ENCODE assay signal across 8 cellular contexts in the genomic region with DNA sequence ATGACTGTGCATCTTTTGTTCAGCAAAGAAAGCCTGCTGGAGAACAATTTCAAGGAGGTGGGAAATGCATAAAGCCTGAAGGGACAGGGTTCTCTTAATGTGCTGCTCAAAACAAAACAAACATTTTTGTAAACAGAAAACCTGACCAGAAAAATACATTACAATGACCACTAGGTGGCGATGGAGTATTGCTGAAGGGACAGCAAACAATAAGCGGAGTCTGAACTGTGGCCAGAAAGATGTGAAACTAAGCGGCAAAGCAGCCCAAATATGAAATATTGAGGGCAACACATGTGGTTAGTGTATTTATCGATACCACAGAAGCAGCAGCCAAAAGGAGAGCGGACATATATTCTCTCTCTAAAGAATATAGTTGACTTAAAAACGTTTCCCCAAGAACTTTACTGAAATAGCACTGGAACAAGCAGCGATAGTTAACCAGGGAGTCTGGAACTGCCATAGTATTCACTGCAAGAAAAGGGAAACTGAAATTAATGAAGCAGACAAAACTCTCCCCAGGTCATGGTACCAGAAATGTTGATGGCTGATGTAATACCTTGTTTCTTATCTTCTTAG.
A peak's percentile ranks its signal among the peaks of the same experiment; 100 is the strongest.
DNase-seq lines count a peak whose midpoint lies in the region; ATAC-seq and TF ChIP-seq lines count a peak whose summit lies in the region.
"Not testable (repeated sequence)": the region's sequence is repeated elsewhere in the genome, so short reads cannot be mapped to it uniquely, and the experiment has no call there.

No MANE protein-coding gene starts in this region.

- not testable (repeated sequence) for H3K4me1 ChIP-seq in GM23338 (ENCODE audit: insufficient read depth); OCI-LY1 (ENCODE audit: insufficient read depth, low read length, severe bottlenecking); lung (ENCODE audit: control insufficient read depth in 2 of 2, insufficient read depth in 2 of 2, low read length in 2 of 2)
- H3K4me1 ChIP-seq in stomach = peaks cover 0 to 15% (median 4%) of the 10 kb centered on the region in 4 donors

- not testable (repeated sequence) for TF ChIP-seq POLR2A in erythroblast (IDR thresholded peaks at IDR 0.05; ENCODE audit: low read length); stomach (IDR thresholded peaks at IDR 0.05)

- not testable (repeated sequence) for H3K27ac Mint-ChIP-seq in CD4-positive, alpha-beta T cell; GM23338; activated CD8-positive, alpha-beta memory T cell treated with anti-CD3 and anti-CD28 coated beads, Interleukin-2, amount 10 ng/mL, durations not matched to agents 7 days and 5 days

- not testable (repeated sequence) for H2AFZ ChIP-seq in GM23338; OCI-LY1 (ENCODE audit: low read length)

- H3K4me3 ChIP-seq in GM23338; OCI-LY1 (ENCODE audit: low read depth, low read length, poor library complexity, severe bottlenecking); lung; stomach: not testable (repeated sequence)

- H3K27ac ChIP-seq in CD4-positive, alpha-beta T cell (ENCODE audit: low read depth, low read length); GM23338 (ENCODE audit: low read depth); OCI-LY1 (ENCODE audit: low read depth, low read length, poor library complexity, severe bottlenecking); lung (ENCODE audit: low read depth in 1 of 2, low read length in 1 of 2); stomach: not testable (repeated sequence)

- H3K9me2 ChIP-seq in GM23338 (ENCODE audit: insufficient read depth); OCI-LY1 (ENCODE audit: low read depth, low read length): not testable (repeated sequence)

- not testable (repeated sequence) for H3K4me1 Mint-ChIP-seq in CD4-positive, alpha-beta T cell (ENCODE audit: low read depth); GM23338
- H3K4me1 Mint-ChIP-seq in activated CD8-positive, alpha-beta memory T cell treated with anti-CD3 and anti-CD28 coated beads, Interleukin-2, amount 10 ng/mL, durations not matched to agents 7 days and 5 days = peaks cover 12% of the 10 kb centered on the region

- not testable (repeated sequence) for H3K9me3 ChIP-seq in CD4-positive, alpha-beta T cell (ENCODE audit: control insufficient read depth, low read length); OCI-LY1 (ENCODE audit: low read length); lung (ENCODE audit: control insufficient read depth in 2 of 2, insufficient read depth in 1 of 2, low read length in 1 of 2); stomach

- not testable (repeated sequence) for H3F3A ChIP-seq in GM23338 (replicated peaks; ENCODE audit: low read depth); OCI-LY1 (ENCODE audit: insufficient read depth, low read length)

- POLR2A ChIA-PET in CD4-positive, alpha-beta T cell (lab: Charles Lee) = not testable (repeated sequence)

- not testable (repeated sequence) for H4K20me1 ChIP-seq in GM23338 (replicated peaks; ENCODE audit: insufficient read depth); OCI-LY1 (ENCODE audit: insufficient read depth, low read length)

- not testable (repeated sequence) for TF ChIP-seq EP300 in stomach (IDR thresholded peaks at IDR 0.05)

- not testable (repeated sequence) for H3K36me3 Mint-ChIP-seq in CD4-positive, alpha-beta T cell (ENCODE audit: low read depth); activated CD8-positive, alpha-beta memory T cell treated with anti-CD3 and anti-CD28 coated beads, Interleukin-2, amount 10 ng/mL, durations not matched to agents 7 days and 5 days
- H3K36me3 Mint-ChIP-seq in GM23338 (ENCODE audit: low read depth) = peaks cover 27% of the 10 kb centered on the region

- TF ChIP-seq CTCF in CD4-positive, alpha-beta T cell (IDR thresholded peaks at IDR 0.05) = peak; percentile 62
- peak; percentile 45 to 64 for TF ChIP-seq CTCF in GM23338 (conservative IDR thresholded peaks at IDR 0.05; ENCODE audit: low read depth in 2 of 2)
- peak; percentile 43; the same call in 1 of the 2 replicates for TF ChIP-seq CTCF in OCI-LY1 (IDR thresholded peaks at IDR 0.05; ENCODE audit: low read length)
- TF ChIP-seq CTCF in lung (IDR thresholded peaks at IDR 0.05; ENCODE audit: control extremely low read depth, extremely low read depth) = peak; percentile 5
- TF ChIP-seq CTCF in stomach (IDR thresholded peaks at IDR 0.05) = peak in 4 of 7 experiments; percentile 17 to 74 (median 50)

- 19 to 24% methylated on average over 7 of the region's 7 CpGs for WGBS in lung, 2 donors
- WGBS in stomach, 5 donors = 21 to 27% (median 22%) methylated on average over 7 of the region's 7 CpGs

- not testable (repeated sequence) for H3K9ac ChIP-seq in OCI-LY1 (ENCODE audit: low read length)

- not testable (repeated sequence) for ATAC-seq in CD4-positive, alpha-beta T cell (ENCODE audit: poor library complexity); GM23338; lung (ENCODE audit: insufficient read depth, low FRiP score)
- peak; percentile 27 for ATAC-seq in activated CD8-positive, alpha-beta memory T cell treated with anti-CD3 and anti-CD28 coated beads, Interleukin-2, amount 10 ng/mL, durations not matched to agents 7 days and 5 days

- H3K79me2 ChIP-seq in GM23338 (replicated peaks; ENCODE audit: insufficient read depth); OCI-LY1 (ENCODE audit: insufficient read depth, low read length): not testable (repeated sequence)

- H3K9me3 Mint-ChIP-seq in CD4-positive, alpha-beta T cell; activated CD8-positive, alpha-beta memory T cell treated with anti-CD3 and anti-CD28 coated beads, Interleukin-2, amount 10 ng/mL, durations not matched to agents 7 days and 5 days (ENCODE audit: low read depth): not testable (repeated sequence)
- peaks cover 97% of the 10 kb centered on the region for H3K9me3 Mint-ChIP-seq in GM23338

- H3K4me3 Mint-ChIP-seq in CD4-positive, alpha-beta T cell; GM23338: not testable (repeated sequence)
- peak overlapping the region; percentile 27 for H3K4me3 Mint-ChIP-seq in activated CD8-positive, alpha-beta memory T cell treated with anti-CD3 and anti-CD28 coated beads, Interleukin-2, amount 10 ng/mL, durations not matched to agents 7 days and 5 days

- CTCF ChIA-PET in CD4-positive, alpha-beta T cell (lab: Charles Lee) = interaction anchor here (1.5 kb wide), 1 partner anchor 30 kb away, joined by 4 read pairs; no protein-coding TSS in a partner anchor
- CTCF ChIA-PET in activated CD8-positive, alpha-beta memory T cell treated with anti-CD3 and anti-CD28 coated beads, Interleukin-2, amount 10 ng/mL, durations not matched to agents 7 days and 5 days (lab: Charles Lee) = interaction anchor here (0.9 kb wide), 1 partner anchor 90 kb away, joined by 3 read pairs; no protein-coding TSS in a partner anchor

- not testable (repeated sequence) for DNase-seq in CD4-positive, alpha-beta T cell; lung (ENCODE audit: low spot score); stomach
- DNase-seq in GM23338 (ENCODE audit: low spot score) = peak; percentile 62
- DNase-seq in MV-4-11 (lab: John Stamatoyannopoulos, UW) = peak; percentile 78
- peak; percentile 46 for DNase-seq in activated CD8-positive, alpha-beta memory T cell treated with anti-CD3 and anti-CD28 coated beads, Interleukin-2, amount 10 ng/mL, durations not matched to agents 7 days and 5 days
- DNase-seq in erythroblast (lab: John Stamatoyannopoulos, UW) = peak; percentile 46 to 67

- H3K27me3 ChIP-seq in CD4-positive, alpha-beta T cell (ENCODE audit: control insufficient read depth, insufficient read depth, low read length); GM23338 (ENCODE audit: insufficient read depth); OCI-LY1 (ENCODE audit: insufficient read depth, low read length); lung (ENCODE audit: control insufficient read depth, insufficient read depth): not testable (repeated sequence)
- peaks cover 0 to 24% (median 0%) of the 10 kb centered on the region in 3 donors for H3K27me3 ChIP-seq in stomach

- intact Hi-C loops in CD4-positive, alpha-beta T cell (cut with DNase I, micrococcal nuclease); stomach (cut with DNase I; ENCODE audit: low total_unique reads): not testable (repeated sequence)

- H3K36me3 ChIP-seq in GM23338 (ENCODE audit: insufficient read depth); OCI-LY1 (ENCODE audit: insufficient read depth, low read length); lung (ENCODE audit: control insufficient read depth in 2 of 2, insufficient read depth in 2 of 2, low read length in 2 of 2); stomach: not testable (repeated sequence)

- not testable (repeated sequence) for H3K4me2 ChIP-seq in GM23338; OCI-LY1 (ENCODE audit: low read length)

- not testable (repeated sequence) for H3K27me3 Mint-ChIP-seq in CD4-positive, alpha-beta T cell; GM23338 (ENCODE audit: insufficient read depth, low read depth, poor library complexity)
- H3K27me3 Mint-ChIP-seq in activated CD8-positive, alpha-beta memory T cell treated with anti-CD3 and anti-CD28 coated beads, Interleukin-2, amount 10 ng/mL, durations not matched to agents 7 days and 5 days = peaks cover 15% of the 10 kb centered on the region

Comparison
In these comparisons a context has a peak if more than half of its experiments do, and no peak if none do; other contexts are left out.
1. CTCF ChIP-seq: peak in every context shown above with its lines; median percentile 62 in CD4-positive, alpha-beta T cell; 54 in GM23338; 50 in stomach; 43 in OCI-LY1; 5 in lung.